13 cellular contexts compared by ENCODE assay signal in the genomic region with DNA sequence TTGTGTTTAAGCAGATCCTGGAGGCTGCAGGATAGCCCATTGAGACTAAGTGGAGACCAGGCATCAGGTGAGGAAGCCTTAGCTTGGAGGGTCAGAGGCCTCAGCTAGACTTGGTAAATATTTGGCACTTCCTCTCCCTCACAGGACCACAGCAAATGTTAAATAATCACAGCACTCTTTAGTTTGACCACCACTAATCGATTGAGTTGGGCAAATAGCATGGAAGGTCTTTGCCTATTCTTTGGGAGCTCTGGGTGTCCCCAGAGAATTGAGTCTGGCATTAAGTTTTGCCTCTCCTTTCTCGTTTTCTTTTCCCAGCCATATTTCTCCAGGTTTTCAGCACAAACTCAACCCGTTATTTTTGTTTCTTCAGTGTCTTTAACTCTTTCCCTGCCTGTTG.
A peak's percentile ranks its signal among the peaks of the same experiment; 100 is the strongest.
DNase-seq lines count a peak whose midpoint lies in the region; ATAC-seq and TF ChIP-seq lines count a peak whose summit lies in the region.
"Had no signal": no experiment of that assay in that cellular context is flagged by ENCODE, and none has a peak within 500 bp of the region (broad histone marks: within the 10 kb centered on the region; RNA-seq: fewer than 3 reads in every experiment).

No MANE protein-coding gene starts in this region.

- H3K27ac ChIP-seq in coronary artery (peak overlapping the region; percentile 1 to 26), osteoblast (ENCODE audit: low read depth, low read length) (peak overlapping the region; percentile 73), uterus (peak overlapping the region; percentile 1 to 42), heart right ventricle (peak overlapping the region in 2 of 10 donors; percentile 10 to 76)
- H3K27ac ChIP-seq: BLaER1, PC-9 had no signal

- H3K79me2 ChIP-seq in osteoblast (ENCODE audit: insufficient read depth, low read length): peaks cover 89% of the 10 kb centered on the region

- H3K36me3 ChIP-seq in osteoblast (ENCODE audit: insufficient read depth, low read length) (no peaks in the 10 kb centered on the region), uterus (no peaks in the 10 kb centered on the region), heart right ventricle (no peaks in the 10 kb centered on the region)

- in situ Hi-C loops in SK-MEL-5 (cut with HindIII; ENCODE audit: low pct_unique_long_range_greater_than_20kb, low sequenced_read_pairs): no loop called here

- no peak for ATAC-seq in heart right ventricle
- ATAC-seq in GM21390 (IDR thresholded peaks at IDR 0.05; ENCODE audit: unreplicated experiment): no peak
- ATAC-seq: Right ventricle myocardium inferior had no signal

- peak; percentile 21 for DNase-seq in SK-MEL-5 (ENCODE audit: low read depth, low spot score)
- DNase-seq in coronary artery (ENCODE audit: low spot score): no peak
- DNase-seq in osteoblast (ENCODE audit: insufficient read length, low spot score, missing footprints): no peak
- no peak for DNase-seq in uterus
- DNase-seq in DMS 273 treated with DMSO at 0.1 percent for 48 hours (lab: John Stamatoyannopoulos, UW): no peak
- DNase-seq in heart right ventricle: no peak
- DNase-seq: MM.1S, NCI-H1105, NCI-H1694 treated with DMSO at 0.1 percent for 48 hours, PC-9 had no signal

- no peak overlapping the region for H2AFZ ChIP-seq in osteoblast (ENCODE audit: low read length)
- H2AFZ ChIP-seq: PC-9 had no signal

- no peak overlapping the region for H3K4me2 ChIP-seq in osteoblast (ENCODE audit: insufficient read depth, low read length)
- H3K4me2 ChIP-seq: BLaER1, PC-9 had no signal

- H3K4me1 ChIP-seq in osteoblast (ENCODE audit: insufficient read depth, low read length): peaks cover 21% of the 10 kb centered on the region
- H3K4me1 ChIP-seq in uterus: no peaks in the 10 kb centered on the region
- peaks cover 5 to 92% (median 53%) of the 10 kb centered on the region in 9 donors for H3K4me1 ChIP-seq in heart right ventricle

- TF ChIP-seq CTCF in coronary artery (IDR thresholded peaks at IDR 0.05): no peak
- TF ChIP-seq CTCF in osteoblast (IDR thresholded peaks at IDR 0.05; ENCODE audit: extremely low read depth, low read depth, low read length): no peak
- TF ChIP-seq CTCF in uterus (IDR thresholded peaks at IDR 0.05): no peak
- no peak for TF ChIP-seq CTCF in heart right ventricle (IDR thresholded peaks at IDR 0.05)

- intact Hi-C loops in uterus (cut with DNase I; ENCODE audit: low total_unique reads) (no loop called here), heart right ventricle (cut with DNase I) (loop anchor here in 1 of 10 donors (5.0 kb wide), 1 partner anchor 59 kb away; no protein-coding TSS in a partner anchor)

- TF ChIP-seq POLR2A in uterus (IDR thresholded peaks at IDR 0.05): no peak

- H3K27me3 ChIP-seq in osteoblast (ENCODE audit: insufficient read depth, low read length) (no peaks in the 10 kb centered on the region), uterus (no peaks in the 10 kb centered on the region), heart right ventricle (no peaks in the 10 kb centered on the region)
- H3K27me3 ChIP-seq: BLaER1 had no signal

- H3K4me3 ChIP-seq in coronary artery (no peak overlapping the region), osteoblast (ENCODE audit: insufficient read depth, low read length) (no peak overlapping the region), uterus (no peak overlapping the region), heart right ventricle (no peak overlapping the region)
- H3K4me3 ChIP-seq: BLaER1, PC-9 had no signal

- no peaks in the 10 kb centered on the region for H3K9me3 ChIP-seq in osteoblast (ENCODE audit: low read depth, low read length)
- no peaks in the 10 kb centered on the region for H3K9me3 ChIP-seq in uterus
- no peaks in the 10 kb centered on the region for H3K9me3 ChIP-seq in heart right ventricle
- H3K9me3 ChIP-seq: BLaER1 had no signal

- 66 to 76% methylated on average over 3 of the region's 3 CpGs for WGBS in heart right ventricle, 2 donors

- H4K20me1 ChIP-seq in osteoblast (ENCODE audit: insufficient read depth, low read length): peaks cover 3% of the 10 kb centered on the region
